Comparison of ENCODE assay signal across 1 cellular context in the genomic region with DNA sequence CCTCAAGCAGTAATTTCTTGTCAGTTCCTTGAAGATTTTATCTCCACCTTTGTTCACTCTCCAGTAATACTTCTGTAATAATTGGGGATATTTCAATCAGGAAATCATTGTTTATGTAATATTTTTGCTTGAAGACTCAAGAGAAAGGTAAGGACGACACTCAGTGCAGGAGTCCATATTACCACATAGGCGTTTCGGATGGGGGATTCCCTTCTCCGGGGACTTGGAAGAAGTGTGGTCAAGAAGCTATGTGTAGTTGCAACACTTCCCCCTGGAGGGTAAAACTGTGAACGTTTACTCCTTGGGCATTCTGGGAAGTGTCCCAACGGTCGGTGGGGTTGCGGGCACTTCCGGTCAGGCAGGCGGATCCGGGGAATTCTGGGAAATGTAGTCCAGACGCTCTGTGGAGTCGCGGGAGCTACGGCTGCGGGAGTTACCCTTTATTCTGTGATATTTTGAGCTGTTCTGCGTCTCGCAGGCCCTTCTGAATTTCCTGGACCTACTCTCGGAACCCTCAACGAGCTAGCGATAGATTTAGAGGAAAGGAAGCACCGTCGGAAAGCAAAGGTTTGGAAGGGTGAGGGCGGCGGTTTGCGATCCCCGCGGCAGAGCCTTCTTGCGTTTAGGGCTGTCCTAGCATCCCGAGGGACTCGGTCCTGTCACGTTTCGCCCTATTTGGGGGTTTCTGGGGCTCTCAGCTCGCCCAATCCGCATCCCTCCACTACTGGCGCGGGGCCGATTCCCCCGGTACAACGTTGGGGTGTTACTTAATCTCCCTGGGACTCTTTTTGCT.
TF ChIP-seq lines count a peak whose summit lies in the region.

A gene (plus strand): TSS at position 395 of the 793 bp plus-strand sequence. CDS start 11,499 bp downstream, outside the sequence.

TF ChIP-seq in HEK293, 187 proteins besides CTCF, POLR2A, EP300 and RAD21 (continued from another document and continues in another):
- TF ChIP-seq, protein P1, sequence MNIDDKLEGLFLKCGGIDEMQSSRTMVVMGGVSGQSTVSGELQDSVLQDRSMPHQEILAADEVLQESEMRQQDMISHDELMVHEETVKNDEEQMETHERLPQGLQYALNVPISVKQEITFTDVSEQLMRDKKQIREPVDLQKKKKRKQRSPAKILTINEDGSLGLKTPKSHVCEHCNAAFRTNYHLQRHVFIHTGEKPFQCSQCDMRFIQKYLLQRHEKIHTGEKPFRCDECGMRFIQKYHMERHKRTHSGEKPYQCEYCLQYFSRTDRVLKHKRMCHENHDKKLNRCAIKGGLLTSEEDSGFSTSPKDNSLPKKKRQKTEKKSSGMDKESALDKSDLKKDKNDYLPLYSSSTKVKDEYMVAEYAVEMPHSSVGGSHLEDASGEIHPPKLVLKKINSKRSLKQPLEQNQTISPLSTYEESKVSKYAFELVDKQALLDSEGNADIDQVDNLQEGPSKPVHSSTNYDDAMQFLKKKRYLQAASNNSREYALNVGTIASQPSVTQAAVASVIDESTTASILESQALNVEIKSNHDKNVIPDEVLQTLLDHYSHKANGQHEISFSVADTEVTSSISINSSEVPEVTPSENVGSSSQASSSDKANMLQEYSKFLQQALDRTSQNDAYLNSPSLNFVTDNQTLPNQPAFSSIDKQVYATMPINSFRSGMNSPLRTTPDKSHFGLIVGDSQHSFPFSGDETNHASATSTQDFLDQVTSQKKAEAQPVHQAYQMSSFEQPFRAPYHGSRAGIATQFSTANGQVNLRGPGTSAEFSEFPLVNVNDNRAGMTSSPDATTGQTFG (tag by site-specific recombination; IDR thresholded peaks at IDR 0.05; ENCODE audit: borderline replicate concordance) = no peak
- 0 out of 2 replicates have a peak, but pooled peaks have one; percentile 26 for TF ChIP-seq SCRT1 (tag by site-specific recombination; IDR thresholded peaks at IDR 0.05; ENCODE audit: borderline replicate concordance)
- peak; percentile 97 for TF ChIP-seq ZNF660 (tag by site-specific recombination; IDR thresholded peaks at IDR 0.05)
- TF ChIP-seq ZNF629 (tag by site-specific recombination; IDR thresholded peaks at IDR 0.05) = peak; percentile 82
- TF ChIP-seq, protein P2, sequence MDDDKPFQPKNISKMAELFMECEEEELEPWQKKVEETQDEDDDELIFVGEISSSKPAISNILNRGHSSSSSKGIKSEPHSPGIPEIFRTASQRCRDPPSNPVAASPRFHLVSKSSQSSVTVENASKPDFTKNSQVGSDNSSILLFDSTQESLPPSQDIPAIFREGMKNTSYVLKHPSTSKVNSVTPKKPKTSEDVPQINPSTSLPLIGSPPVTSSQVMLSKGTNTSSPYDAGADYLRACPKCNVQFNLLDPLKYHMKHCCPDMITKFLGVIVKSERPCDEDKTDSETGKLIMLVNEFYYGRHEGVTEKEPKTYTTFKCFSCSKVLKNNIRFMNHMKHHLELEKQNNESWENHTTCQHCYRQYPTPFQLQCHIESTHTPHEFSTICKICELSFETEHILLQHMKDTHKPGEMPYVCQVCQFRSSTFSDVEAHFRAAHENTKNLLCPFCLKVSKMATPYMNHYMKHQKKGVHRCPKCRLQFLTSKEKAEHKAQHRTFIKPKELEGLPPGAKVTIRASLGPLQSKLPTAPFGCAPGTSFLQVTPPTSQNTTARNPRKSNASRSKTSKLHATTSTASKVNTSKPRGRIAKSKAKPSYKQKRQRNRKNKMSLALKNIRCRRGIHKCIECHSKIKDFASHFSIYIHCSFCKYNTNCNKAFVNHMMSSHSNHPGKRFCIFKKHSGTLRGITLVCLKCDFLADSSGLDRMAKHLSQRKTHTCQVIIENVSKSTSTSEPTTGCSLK (tag by site-specific recombination; IDR thresholded peaks at IDR 0.05) = no peak
- TF ChIP-seq, protein P3, sequence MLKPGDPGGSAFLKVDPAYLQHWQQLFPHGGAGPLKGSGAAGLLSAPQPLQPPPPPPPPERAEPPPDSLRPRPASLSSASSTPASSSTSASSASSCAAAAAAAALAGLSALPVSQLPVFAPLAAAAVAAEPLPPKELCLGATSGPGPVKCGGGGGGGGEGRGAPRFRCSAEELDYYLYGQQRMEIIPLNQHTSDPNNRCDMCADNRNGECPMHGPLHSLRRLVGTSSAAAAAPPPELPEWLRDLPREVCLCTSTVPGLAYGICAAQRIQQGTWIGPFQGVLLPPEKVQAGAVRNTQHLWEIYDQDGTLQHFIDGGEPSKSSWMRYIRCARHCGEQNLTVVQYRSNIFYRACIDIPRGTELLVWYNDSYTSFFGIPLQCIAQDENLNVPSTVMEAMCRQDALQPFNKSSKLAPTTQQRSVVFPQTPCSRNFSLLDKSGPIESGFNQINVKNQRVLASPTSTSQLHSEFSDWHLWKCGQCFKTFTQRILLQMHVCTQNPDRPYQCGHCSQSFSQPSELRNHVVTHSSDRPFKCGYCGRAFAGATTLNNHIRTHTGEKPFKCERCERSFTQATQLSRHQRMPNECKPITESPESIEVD (tag by site-specific recombination; IDR thresholded peaks at IDR 0.05) = no peak
- no peak for TF ChIP-seq ZNF121 (tag by site-specific recombination; IDR thresholded peaks at IDR 0.05)
- TF ChIP-seq ZNF830 (tag by site-specific recombination; IDR thresholded peaks at IDR 0.05; ENCODE audit: low read depth) = no peak
- peak; percentile 99 for TF ChIP-seq ZNF335 (tag by site-specific recombination; conservative IDR thresholded peaks at IDR 0.05)
- TF ChIP-seq ZNF391 (tag by site-specific recombination; IDR thresholded peaks at IDR 0.05; ENCODE audit: borderline replicate concordance, low read depth) = peak; percentile 48; the same call in 1 of the 2 replicates
- TF ChIP-seq, protein P4, sequence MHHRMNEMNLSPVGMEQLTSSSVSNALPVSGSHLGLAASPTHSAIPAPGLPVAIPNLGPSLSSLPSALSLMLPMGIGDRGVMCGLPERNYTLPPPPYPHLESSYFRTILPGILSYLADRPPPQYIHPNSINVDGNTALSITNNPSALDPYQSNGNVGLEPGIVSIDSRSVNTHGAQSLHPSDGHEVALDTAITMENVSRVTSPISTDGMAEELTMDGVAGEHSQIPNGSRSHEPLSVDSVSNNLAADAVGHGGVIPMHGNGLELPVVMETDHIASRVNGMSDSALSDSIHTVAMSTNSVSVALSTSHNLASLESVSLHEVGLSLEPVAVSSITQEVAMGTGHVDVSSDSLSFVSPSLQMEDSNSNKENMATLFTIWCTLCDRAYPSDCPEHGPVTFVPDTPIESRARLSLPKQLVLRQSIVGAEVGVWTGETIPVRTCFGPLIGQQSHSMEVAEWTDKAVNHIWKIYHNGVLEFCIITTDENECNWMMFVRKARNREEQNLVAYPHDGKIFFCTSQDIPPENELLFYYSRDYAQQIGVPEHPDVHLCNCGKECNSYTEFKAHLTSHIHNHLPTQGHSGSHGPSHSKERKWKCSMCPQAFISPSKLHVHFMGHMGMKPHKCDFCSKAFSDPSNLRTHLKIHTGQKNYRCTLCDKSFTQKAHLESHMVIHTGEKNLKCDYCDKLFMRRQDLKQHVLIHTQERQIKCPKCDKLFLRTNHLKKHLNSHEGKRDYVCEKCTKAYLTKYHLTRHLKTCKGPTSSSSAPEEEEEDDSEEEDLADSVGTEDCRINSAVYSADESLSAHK (tag by site-specific recombination; IDR thresholded peaks at IDR 0.05) = peak; percentile 58
- TF ChIP-seq, protein P5, sequence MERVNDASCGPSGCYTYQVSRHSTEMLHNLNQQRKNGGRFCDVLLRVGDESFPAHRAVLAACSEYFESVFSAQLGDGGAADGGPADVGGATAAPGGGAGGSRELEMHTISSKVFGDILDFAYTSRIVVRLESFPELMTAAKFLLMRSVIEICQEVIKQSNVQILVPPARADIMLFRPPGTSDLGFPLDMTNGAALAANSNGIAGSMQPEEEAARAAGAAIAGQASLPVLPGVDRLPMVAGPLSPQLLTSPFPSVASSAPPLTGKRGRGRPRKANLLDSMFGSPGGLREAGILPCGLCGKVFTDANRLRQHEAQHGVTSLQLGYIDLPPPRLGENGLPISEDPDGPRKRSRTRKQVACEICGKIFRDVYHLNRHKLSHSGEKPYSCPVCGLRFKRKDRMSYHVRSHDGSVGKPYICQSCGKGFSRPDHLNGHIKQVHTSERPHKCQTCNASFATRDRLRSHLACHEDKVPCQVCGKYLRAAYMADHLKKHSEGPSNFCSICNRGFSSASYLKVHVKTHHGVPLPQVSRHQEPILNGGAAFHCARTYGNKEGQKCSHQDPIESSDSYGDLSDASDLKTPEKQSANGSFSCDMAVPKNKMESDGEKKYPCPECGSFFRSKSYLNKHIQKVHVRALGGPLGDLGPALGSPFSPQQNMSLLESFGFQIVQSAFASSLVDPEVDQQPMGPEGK (tag by site-specific recombination; IDR thresholded peaks at IDR 0.05) = peak; percentile 87
- TF ChIP-seq, protein P6, sequence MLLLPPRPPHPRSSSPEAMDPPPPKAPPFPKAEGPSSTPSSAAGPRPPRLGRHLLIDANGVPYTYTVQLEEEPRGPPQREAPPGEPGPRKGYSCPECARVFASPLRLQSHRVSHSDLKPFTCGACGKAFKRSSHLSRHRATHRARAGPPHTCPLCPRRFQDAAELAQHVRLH (tag by site-specific recombination; IDR thresholded peaks at IDR 0.05) = peak; percentile 100
- TF ChIP-seq, protein P7, sequence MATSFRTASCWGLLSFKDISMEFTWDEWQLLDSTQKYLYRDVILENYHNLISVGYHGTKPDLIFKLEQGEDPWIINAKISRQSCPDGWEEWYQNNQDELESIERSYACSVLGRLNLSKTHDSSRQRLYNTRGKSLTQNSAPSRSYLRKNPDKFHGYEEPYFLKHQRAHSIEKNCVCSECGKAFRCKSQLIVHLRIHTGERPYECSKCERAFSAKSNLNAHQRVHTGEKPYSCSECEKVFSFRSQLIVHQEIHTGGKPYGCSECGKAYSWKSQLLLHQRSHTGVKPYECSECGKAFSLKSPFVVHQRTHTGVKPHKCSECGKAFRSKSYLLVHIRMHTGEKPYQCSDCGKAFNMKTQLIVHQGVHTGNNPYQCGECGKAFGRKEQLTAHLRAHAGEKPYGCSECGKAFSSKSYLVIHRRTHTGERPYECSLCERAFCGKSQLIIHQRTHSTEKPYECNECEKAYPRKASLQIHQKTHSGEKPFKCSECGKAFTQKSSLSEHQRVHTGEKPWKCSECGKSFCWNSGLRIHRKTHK (tag by site-specific recombination; IDR thresholded peaks at IDR 0.05) = no peak
- peak; percentile 98 for TF ChIP-seq ZNF2 (tag by site-specific recombination; IDR thresholded peaks at IDR 0.05)
- TF ChIP-seq ZNF837 (tag by site-specific recombination; IDR thresholded peaks at IDR 0.05) = no peak
- peak; percentile 46; the same call in 1 of the 2 replicates for TF ChIP-seq ZBTB7A (tag by site-specific recombination; IDR thresholded peaks at IDR 0.05; ENCODE audit: low read depth)
- TF ChIP-seq, protein P8, sequence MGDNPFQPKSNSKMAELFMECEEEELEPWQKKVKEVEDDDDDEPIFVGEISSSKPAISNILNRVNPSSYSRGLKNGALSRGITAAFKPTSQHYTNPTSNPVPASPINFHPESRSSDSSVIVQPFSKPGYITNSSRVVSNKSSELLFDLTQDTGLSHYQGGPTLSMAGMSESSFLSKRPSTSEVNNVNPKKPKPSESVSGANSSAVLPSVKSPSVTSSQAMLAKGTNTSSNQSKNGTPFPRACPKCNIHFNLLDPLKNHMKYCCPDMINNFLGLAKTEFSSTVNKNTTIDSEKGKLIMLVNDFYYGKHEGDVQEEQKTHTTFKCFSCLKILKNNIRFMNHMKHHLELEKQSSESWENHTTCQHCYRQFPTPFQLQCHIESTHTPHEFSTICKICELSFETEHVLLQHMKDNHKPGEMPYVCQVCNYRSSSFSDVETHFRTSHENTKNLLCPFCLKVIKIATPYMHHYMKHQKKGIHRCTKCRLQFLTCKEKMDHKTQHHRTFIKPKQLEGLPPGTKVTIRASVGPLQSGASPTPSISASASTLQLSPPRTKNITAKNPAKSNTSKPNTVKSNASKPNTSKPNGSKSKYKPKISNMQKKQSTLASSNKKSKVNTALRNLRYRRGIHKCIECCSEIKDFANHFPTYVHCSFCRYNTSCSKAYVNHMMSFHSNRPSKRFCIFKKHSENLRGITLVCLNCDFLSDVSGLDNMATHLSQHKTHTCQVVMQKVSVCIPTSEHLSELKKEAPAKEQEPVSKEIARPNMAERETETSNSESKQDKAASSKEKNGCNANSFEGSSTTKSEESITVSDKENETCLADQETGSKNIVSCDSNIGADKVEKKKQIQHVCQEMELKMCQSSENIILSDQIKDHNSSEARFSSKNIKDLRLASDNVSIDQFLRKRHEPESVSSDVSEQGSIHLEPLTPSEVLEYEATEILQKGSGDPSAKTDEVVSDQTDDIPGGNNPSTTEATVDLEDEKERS (tag by site-specific recombination; IDR thresholded peaks at IDR 0.05) = peak; percentile 27; the same call in 1 of the 2 replicates
- TF ChIP-seq, protein P9, sequence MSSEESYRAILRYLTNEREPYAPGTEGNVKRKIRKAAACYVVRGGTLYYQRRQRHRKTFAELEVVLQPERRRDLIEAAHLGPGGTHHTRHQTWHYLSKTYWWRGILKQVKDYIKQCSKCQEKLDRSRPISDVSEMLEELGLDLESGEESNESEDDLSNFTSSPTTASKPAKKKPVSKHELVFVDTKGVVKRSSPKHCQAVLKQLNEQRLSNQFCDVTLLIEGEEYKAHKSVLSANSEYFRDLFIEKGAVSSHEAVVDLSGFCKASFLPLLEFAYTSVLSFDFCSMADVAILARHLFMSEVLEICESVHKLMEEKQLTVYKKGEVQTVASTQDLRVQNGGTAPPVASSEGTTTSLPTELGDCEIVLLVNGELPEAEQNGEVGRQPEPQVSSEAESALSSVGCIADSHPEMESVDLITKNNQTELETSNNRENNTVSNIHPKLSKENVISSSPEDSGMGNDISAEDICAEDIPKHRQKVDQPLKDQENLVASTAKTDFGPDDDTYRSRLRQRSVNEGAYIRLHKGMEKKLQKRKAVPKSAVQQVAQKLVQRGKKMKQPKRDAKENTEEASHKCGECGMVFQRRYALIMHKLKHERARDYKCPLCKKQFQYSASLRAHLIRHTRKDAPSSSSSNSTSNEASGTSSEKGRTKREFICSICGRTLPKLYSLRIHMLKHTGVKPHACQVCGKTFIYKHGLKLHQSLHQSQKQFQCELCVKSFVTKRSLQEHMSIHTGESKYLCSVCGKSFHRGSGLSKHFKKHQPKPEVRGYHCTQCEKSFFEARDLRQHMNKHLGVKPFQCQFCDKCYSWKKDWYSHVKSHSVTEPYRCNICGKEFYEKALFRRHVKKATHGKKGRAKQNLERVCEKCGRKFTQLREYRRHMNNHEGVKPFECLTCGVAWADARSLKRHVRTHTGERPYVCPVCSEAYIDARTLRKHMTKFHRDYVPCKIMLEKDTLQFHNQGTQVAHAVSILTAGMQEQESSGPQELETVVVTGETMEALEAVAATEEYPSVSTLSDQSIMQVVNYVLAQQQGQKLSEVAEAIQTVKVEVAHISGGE (tag by site-specific recombination; conservative IDR thresholded peaks at IDR 0.05; ENCODE audit: low read depth) = peak; percentile 98
- TF ChIP-seq, protein P10, sequence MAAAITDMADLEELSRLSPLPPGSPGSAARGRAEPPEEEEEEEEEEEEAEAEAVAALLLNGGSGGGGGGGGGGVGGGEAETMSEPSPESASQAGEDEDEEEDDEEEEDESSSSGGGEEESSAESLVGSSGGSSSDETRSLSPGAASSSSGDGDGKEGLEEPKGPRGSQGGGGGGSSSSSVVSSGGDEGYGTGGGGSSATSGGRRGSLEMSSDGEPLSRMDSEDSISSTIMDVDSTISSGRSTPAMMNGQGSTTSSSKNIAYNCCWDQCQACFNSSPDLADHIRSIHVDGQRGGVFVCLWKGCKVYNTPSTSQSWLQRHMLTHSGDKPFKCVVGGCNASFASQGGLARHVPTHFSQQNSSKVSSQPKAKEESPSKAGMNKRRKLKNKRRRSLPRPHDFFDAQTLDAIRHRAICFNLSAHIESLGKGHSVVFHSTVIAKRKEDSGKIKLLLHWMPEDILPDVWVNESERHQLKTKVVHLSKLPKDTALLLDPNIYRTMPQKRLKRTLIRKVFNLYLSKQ (tag by site-specific recombination; IDR thresholded peaks at IDR 0.05; ENCODE audit: borderline replicate concordance) = no peak
- no peak for TF ChIP-seq ZNF560 (tag by site-specific recombination; IDR thresholded peaks at IDR 0.05; ENCODE audit: borderline replicate concordance)
- TF ChIP-seq ZNF202 (tag by site-specific recombination; IDR thresholded peaks at IDR 0.05; ENCODE audit: borderline replicate concordance) = no peak
- TF ChIP-seq KLF16 (tag by site-specific recombination; IDR thresholded peaks at IDR 0.05) = peak; percentile 58
- TF ChIP-seq KLF1 (tag by site-specific recombination; IDR thresholded peaks at IDR 0.05) = peak; percentile 24; the same call in 1 of the 2 replicates
- TF ChIP-seq ZNF248 (tag by site-specific recombination; IDR thresholded peaks at IDR 0.05) = no peak
- peak; percentile 89 for TF ChIP-seq ZNF302 (tag by site-specific recombination; IDR thresholded peaks at IDR 0.05; ENCODE audit: low read depth)
